1 cellular context compared by ENCODE assay signal in the genomic region with DNA sequence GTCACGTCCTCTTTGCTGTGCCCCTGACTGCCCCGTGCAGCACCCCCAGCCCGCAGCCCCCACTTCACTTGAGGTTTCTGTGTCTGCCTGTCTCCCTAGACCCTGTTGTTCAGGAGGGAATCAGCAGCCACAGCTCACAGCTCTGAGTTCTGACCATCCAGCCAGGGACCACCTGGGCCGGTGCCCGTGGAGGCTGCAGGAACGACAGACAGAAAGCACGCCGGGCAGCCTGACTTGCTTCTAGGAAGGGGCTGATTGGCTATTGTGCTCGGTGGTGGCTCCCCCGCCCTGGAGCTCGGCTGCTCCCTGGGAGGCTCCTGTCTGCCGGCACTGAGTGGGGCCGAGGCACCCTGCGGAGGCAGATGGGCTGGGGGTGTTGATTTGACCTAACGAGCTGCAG.
TF ChIP-seq lines count a peak whose summit lies in the region.

No MANE protein-coding gene starts in this region.

TF ChIP-seq in GM23338, 12 proteins besides CTCF, POLR2A, EP300 and RAD21 (continued from another document):
- TF ChIP-seq, protein P1, sequence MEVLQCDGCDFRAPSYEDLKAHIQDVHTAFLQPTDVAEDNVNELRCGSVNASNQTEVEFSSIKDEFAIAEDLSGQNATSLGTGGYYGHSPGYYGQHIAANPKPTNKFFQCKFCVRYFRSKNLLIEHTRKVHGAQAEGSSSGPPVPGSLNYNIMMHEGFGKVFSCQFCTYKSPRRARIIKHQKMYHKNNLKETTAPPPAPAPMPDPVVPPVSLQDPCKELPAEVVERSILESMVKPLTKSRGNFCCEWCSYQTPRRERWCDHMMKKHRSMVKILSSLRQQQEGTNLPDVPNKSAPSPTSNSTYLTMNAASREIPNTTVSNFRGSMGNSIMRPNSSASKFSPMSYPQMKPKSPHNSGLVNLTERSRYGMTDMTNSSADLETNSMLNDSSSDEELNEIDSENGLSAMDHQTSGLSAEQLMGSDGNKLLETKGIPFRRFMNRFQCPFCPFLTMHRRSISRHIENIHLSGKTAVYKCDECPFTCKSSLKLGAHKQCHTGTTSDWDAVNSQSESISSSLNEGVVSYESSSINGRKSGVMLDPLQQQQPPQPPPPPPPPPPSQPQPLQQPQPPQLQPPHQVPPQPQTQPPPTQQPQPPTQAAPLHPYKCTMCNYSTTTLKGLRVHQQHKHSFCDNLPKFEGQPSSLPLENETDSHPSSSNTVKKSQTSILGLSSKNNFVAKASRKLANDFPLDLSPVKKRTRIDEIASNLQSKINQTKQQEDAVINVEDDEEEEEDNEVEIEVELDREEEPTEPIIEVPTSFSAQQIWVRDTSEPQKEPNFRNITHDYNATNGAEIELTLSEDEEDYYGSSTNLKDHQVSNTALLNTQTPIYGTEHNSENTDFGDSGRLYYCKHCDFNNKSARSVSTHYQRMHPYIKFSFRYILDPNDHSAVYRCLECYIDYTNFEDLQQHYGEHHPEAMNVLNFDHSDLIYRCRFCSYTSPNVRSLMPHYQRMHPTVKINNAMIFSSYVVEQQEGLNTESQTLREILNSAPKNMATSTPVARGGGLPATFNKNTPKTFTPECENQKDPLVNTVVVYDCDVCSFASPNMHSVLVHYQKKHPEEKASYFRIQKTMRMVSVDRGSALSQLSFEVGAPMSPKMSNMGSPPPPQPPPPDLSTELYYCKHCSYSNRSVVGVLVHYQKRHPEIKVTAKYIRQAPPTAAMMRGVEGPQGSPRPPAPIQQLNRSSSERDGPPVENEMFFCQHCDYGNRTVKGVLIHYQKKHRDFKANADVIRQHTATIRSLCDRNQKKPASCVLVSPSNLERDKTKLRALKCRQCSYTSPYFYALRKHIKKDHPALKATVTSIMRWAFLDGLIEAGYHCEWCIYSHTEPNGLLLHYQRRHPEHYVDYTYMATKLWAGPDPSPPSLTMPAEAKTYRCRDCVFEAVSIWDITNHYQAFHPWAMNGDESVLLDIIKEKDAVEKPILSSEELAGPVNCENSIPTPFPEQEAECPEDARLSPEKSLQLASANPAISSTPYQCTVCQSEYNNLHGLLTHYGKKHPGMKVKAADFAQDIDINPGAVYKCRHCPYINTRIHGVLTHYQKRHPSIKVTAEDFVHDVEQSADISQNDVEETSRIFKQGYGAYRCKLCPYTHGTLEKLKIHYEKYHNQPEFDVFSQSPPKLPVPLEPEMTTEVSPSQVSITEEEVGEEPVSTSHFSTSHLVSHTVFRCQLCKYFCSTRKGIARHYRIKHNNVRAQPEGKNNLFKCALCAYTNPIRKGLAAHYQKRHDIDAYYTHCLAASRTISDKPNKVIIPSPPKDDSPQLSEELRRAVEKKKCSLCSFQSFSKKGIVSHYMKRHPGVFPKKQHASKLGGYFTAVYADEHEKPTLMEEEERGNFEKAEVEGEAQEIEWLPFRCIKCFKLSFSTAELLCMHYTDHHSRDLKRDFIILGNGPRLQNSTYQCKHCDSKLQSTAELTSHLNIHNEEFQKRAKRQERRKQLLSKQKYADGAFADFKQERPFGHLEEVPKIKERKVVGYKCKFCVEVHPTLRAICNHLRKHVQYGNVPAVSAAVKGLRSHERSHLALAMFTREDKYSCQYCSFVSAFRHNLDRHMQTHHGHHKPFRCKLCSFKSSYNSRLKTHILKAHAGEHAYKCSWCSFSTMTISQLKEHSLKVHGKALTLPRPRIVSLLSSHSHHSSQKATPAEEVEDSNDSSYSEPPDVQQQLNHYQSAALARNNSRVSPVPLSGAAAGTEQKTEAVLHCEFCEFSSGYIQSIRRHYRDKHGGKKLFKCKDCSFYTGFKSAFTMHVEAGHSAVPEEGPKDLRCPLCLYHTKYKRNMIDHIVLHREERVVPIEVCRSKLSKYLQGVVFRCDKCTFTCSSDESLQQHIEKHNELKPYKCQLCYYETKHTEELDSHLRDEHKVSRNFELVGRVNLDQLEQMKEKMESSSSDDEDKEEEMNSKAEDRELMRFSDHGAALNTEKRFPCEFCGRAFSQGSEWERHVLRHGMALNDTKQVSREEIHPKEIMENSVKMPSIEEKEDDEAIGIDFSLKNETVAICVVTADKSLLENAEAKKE (CRISPR knock-in tag; IDR thresholded peaks at IDR 0.05) = no peak
- TF ChIP-seq, protein P2, sequence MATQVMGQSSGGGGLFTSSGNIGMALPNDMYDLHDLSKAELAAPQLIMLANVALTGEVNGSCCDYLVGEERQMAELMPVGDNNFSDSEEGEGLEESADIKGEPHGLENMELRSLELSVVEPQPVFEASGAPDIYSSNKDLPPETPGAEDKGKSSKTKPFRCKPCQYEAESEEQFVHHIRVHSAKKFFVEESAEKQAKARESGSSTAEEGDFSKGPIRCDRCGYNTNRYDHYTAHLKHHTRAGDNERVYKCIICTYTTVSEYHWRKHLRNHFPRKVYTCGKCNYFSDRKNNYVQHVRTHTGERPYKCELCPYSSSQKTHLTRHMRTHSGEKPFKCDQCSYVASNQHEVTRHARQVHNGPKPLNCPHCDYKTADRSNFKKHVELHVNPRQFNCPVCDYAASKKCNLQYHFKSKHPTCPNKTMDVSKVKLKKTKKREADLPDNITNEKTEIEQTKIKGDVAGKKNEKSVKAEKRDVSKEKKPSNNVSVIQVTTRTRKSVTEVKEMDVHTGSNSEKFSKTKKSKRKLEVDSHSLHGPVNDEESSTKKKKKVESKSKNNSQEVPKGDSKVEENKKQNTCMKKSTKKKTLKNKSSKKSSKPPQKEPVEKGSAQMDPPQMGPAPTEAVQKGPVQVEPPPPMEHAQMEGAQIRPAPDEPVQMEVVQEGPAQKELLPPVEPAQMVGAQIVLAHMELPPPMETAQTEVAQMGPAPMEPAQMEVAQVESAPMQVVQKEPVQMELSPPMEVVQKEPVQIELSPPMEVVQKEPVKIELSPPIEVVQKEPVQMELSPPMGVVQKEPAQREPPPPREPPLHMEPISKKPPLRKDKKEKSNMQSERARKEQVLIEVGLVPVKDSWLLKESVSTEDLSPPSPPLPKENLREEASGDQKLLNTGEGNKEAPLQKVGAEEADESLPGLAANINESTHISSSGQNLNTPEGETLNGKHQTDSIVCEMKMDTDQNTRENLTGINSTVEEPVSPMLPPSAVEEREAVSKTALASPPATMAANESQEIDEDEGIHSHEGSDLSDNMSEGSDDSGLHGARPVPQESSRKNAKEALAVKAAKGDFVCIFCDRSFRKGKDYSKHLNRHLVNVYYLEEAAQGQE (IDR thresholded peaks at IDR 0.05; ENCODE audit: unreplicated experiment) = no peak
- no peak for TF ChIP-seq CREB1 (CRISPR knock-in tag; IDR thresholded peaks at IDR 0.05; ENCODE audit: low read depth)
TF ChIP-seq in GM23338: peak in this region for 0.
